Comparison of ENCODE assay signal across 8 cellular contexts in the genomic region with DNA sequence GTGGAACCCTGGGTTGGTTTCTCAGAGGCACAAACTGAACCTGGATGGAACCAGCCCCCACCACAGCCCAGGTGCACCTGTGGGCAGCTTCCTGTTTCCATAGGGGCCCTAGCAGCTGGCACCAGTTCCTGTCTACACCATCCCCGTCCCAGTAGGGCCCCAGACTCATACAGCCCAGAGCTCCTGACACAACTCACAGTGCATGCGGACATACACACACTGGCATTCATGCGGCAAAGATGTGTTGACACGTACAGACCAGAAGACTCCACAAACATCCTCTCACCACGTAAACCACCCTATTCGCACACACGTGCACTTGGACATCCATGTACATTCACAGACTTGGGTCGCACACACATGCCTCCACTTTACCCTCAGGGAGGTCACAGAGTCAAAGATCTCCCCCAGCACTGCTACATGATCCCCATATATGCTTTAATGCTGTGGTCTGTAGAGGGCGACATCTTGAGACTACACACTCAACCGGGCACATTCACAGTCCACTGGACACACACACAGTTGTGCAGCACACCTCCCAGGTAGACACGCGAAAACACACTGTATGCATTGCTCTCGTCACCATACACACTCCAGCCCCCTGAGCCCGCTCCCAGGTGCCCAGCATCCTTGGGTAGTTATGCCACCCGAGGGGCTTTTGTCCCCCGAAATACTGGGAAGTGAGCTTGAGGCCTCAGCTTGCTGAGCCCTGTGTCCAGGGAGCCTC. TPM values are rescaled to one million over a fixed set of nuclear protein-coding genes. Genes with fewer than 3 reads are reported as not detected.
DNase-seq lines count a peak whose midpoint lies in the region; ATAC-seq and TF ChIP-seq lines count a peak whose summit lies in the region.

No MANE protein-coding gene starts in this region.

- H3K36me3 Mint-ChIP-seq in activated T-cell treated with anti-CD3 and anti-CD28 coated beads, Interleukin-2, amount 50 U/mL, for 24 hours (ENCODE audit: low read depth): no peaks in the 10 kb centered on the region
- peaks cover 0 to 6% (median 2%) of the 10 kb centered on the region in 3 experiments; a peak in 3 of 7 replicates for H3K36me3 Mint-ChIP-seq in H9 (ENCODE audit: insufficient read depth in 1 of 3, low read depth in 3 of 3)

- no peak overlapping the region for H2AFZ ChIP-seq in H9 (ENCODE audit: low read length)

- no peak overlapping the region for H3T11ph ChIP-seq in H9 (ENCODE audit: low read length)

- peak; percentile 47 for DNase-seq in activated T-cell treated with anti-CD3 and anti-CD28 coated beads, Interleukin-2, amount 50 U/mL, for 24 hours
- DNase-seq in activated T-cell treated with anti-CD3 and anti-CD28 coated beads for 4 hours (no peak), H9 (no peak), LNCaP clone FGC (ENCODE audit: low read depth) (no peak), astrocyte of the hippocampus (ENCODE audit: low read depth, low spot score) (peak; percentile 75), lung (ENCODE audit: low spot score) (no peak), vagina (ENCODE audit: extremely low spot score in 2 of 2) (no peak), hippocampal formation (lab: John Stamatoyannopoulos, UW) (no peak)

- H4K91ac ChIP-seq in H9 (ENCODE audit: insufficient read length, low read depth, low read length): no peak overlapping the region

- H3K4me1 Mint-ChIP-seq in activated T-cell treated with anti-CD3 and anti-CD28 coated beads, Interleukin-2, amount 50 U/mL, for 24 hours (ENCODE audit: low read depth): peaks cover 42% of the 10 kb centered on the region
- peaks cover 42 to 56% of the 10 kb centered on the region in 2 experiments for H3K4me1 Mint-ChIP-seq in H9

- no peak overlapping the region for H3K14ac ChIP-seq in H9 (ENCODE audit: insufficient read depth, low read length)

- H2BK5ac ChIP-seq in H9 (ENCODE audit: insufficient read length, low read length): no peak overlapping the region

- no peak for ATAC-seq in lung (ENCODE audit: insufficient read depth, low FRiP score)

- no peak overlapping the region for H3K18ac ChIP-seq in H9 (ENCODE audit: insufficient read length, low read depth, low read length)

- no peaks in the 10 kb centered on the region for H3K23me2 ChIP-seq in H9 (ENCODE audit: insufficient read length, low read depth, low read length, poor library complexity, severe bottlenecking)

- no peaks in the 10 kb centered on the region for H3K9me3 Mint-ChIP-seq in activated T-cell treated with anti-CD3 and anti-CD28 coated beads, Interleukin-2, amount 50 U/mL, for 24 hours
- no peaks in the 10 kb centered on the region for H3K9me3 Mint-ChIP-seq in H9

- no peak overlapping the region for H2BK120ac ChIP-seq in H9 (ENCODE audit: low read depth, low read length, poor library complexity, severe bottlenecking)

- H4K20me1 ChIP-seq in H9 (ENCODE audit: control insufficient read depth, insufficient read depth, insufficient read length): no peaks in the 10 kb centered on the region

- H3K27me3 Mint-ChIP-seq in activated T-cell treated with anti-CD3 and anti-CD28 coated beads, Interleukin-2, amount 50 U/mL, for 24 hours: peaks cover 11% of the 10 kb centered on the region
- H3K27me3 Mint-ChIP-seq in H9 (ENCODE audit: low read depth): no peaks in the 10 kb centered on the region

- H2BK20ac ChIP-seq in H9 (ENCODE audit: low read depth, low read length, poor library complexity, severe bottlenecking): no peak overlapping the region

- no peak overlapping the region for H4K5ac ChIP-seq in H9 (ENCODE audit: insufficient read length, low read depth, low read length)

- no peak for TF ChIP-seq POLR2A in vagina (IDR thresholded peaks at IDR 0.05)

- H2BK12ac ChIP-seq in H9 (ENCODE audit: insufficient read length, low read depth, low read length): no peak overlapping the region

- H3K27me3 ChIP-seq in H9 (ENCODE audit: insufficient read depth, low read length) (no peaks in the 10 kb centered on the region), lung (ENCODE audit: control insufficient read depth, insufficient read depth) (no peaks in the 10 kb centered on the region), vagina (no peaks in the 10 kb centered on the region)

- H2AK5ac ChIP-seq in H9 (ENCODE audit: insufficient read length, low read length): no peak overlapping the region

- H3K4ac ChIP-seq in H9 (ENCODE audit: low read depth, low read length): no peak overlapping the region

- no peak overlapping the region for H2BK15ac ChIP-seq in H9 (ENCODE audit: low read depth, low read length)

- H3K79me2 ChIP-seq in H9 (ENCODE audit: insufficient read depth, low read length): peaks cover 46% of the 10 kb centered on the region; the same call in 1 of the 2 replicates

- no peak overlapping the region for H3K56ac ChIP-seq in H9 (ENCODE audit: insufficient read length, low read depth, low read length)

- H3K9ac ChIP-seq in H9 (ENCODE audit: extremely low read depth, insufficient read length, low read length): no peak overlapping the region

- no peak overlapping the region for H4K8ac ChIP-seq in H9 (replicated peaks; ENCODE audit: insufficient read length, low read depth, low read length)

- H3K4me1 ChIP-seq in H9 (ENCODE audit: insufficient read depth, low read length): peaks cover 15% of the 10 kb centered on the region; the same call in 1 of the 2 replicates
- H3K4me1 ChIP-seq in lung (ENCODE audit: control insufficient read depth in 2 of 2, insufficient read depth in 2 of 2, low read length in 2 of 2): peaks cover 6 to 41% of the 10 kb centered on the region in 2 donors
- peaks cover 95% of the 10 kb centered on the region for H3K4me1 ChIP-seq in vagina

- intact Hi-C loops in vagina (cut with DNase I): no loop called here

- no peak overlapping the region for H3K23ac ChIP-seq in H9 (ENCODE audit: insufficient read length, low read depth, low read length)

- no peak overlapping the region for H3K27ac ChIP-seq in H9 (ENCODE audit: insufficient read length, low read depth, low read length)
- peak overlapping the region; percentile 7 to 95 for H3K27ac ChIP-seq in lung (ENCODE audit: low read depth in 1 of 2, low read length in 1 of 2)
- peak overlapping the region; percentile 95 for H3K27ac ChIP-seq in vagina

- peak overlapping the region; percentile 71 for H3K4me3 Mint-ChIP-seq in activated T-cell treated with anti-CD3 and anti-CD28 coated beads, Interleukin-2, amount 50 U/mL, for 24 hours
- H3K4me3 Mint-ChIP-seq in H9: peak overlapping the region in 1 of 2 experiments; percentile 25; a peak in 2 of 5 replicates

- H3K36me3 ChIP-seq in lung (ENCODE audit: control insufficient read depth in 2 of 2, insufficient read depth in 2 of 2, low read length in 2 of 2) (no peaks in the 10 kb centered on the region), vagina (no peaks in the 10 kb centered on the region)

- H3K27ac Mint-ChIP-seq in activated T-cell treated with anti-CD3 and anti-CD28 coated beads, Interleukin-2, amount 50 U/mL, for 24 hours: peak overlapping the region; percentile 61
- H3K27ac Mint-ChIP-seq in H9: peak overlapping the region in 2 of 3 experiments; percentile 0 to 12; a peak in 1 of 7 replicates

- no CpG with 5 or more reads among the region's 16 CpGs for WGBS in H9 (ENCODE audit: extremely low coverage, insufficient read length, low lambda C conversion rate)
- WGBS in lung, 2 donors: 39 to 67% methylated on average over 16 of the region's 16 CpGs

- H3K4me2 ChIP-seq in H9 (ENCODE audit: insufficient read depth, insufficient read length, low read length): no peak overlapping the region

- H3K4me3 ChIP-seq in LNCaP clone FGC (ENCODE audit: low read depth, low read length): no peak overlapping the region
- H3K4me3 ChIP-seq in lung: no peak overlapping the region
- H3K4me3 ChIP-seq in vagina: no peak overlapping the region

- no peaks in the 10 kb centered on the region for H3K79me1 ChIP-seq in H9 (ENCODE audit: insufficient read depth, low read depth, low read length, poor library complexity, severe bottlenecking)

- no peaks in the 10 kb centered on the region for H3K9me3 ChIP-seq in H9 (ENCODE audit: control insufficient read depth, low read depth, low read length)
- no peaks in the 10 kb centered on the region for H3K9me3 ChIP-seq in lung (ENCODE audit: control insufficient read depth in 2 of 2, insufficient read depth in 1 of 2, low read length in 1 of 2)
- H3K9me3 ChIP-seq in vagina: no peaks in the 10 kb centered on the region

- peak; percentile 43 for TF ChIP-seq CTCF in H9 (conservative IDR thresholded peaks at IDR 0.05)
- peak; percentile 32; the same call in 1 of the 2 replicates for TF ChIP-seq CTCF in LNCaP clone FGC (IDR thresholded peaks at IDR 0.05; ENCODE audit: control insufficient read depth, extremely low read depth, insufficient read depth)
- no peak for TF ChIP-seq CTCF in lung (IDR thresholded peaks at IDR 0.05; ENCODE audit: control extremely low read depth, extremely low read depth)
- no peak for TF ChIP-seq CTCF in vagina (IDR thresholded peaks at IDR 0.05)

RNA-seq across cellular contexts. Expression of a gene that starts 22.4 kb away (rescaled TPM):
- total RNA-seq in H9 (2021) (105 and 107 TPM in 2 replicates), lung (10 to 100 TPM; 26.5 to 39.8 TPM), vagina (51.8 TPM)
- polyA plus RNA-seq in lung: 10 to 100 TPM; 20.7 to 23.5 TPM

Comparison
In these comparisons a context has a peak if more than half of its experiments do, and no peak if none do; other contexts are left out.
1. DNase-seq: peak in activated T-cell treated with anti-CD3 and anti-CD28 coated beads, Interleukin-2, amount 50 U/mL, for 24 hours (single experiment) and astrocyte of the hippocampus (single experiment); none in activated T-cell treated with anti-CD3 and anti-CD28 coated beads for 4 hours (single experiment), H9 (single experiment), LNCaP clone FGC (single experiment), lung (single experiment), vagina (0 of 2) and hippocampal formation (0 of 2).
2. CTCF ChIP-seq: peak in H9 (single experiment) and LNCaP clone FGC (single experiment); none in lung (single experiment) and vagina (0 of 3).